ENCODE assay signal across 20 cellular contexts in the genomic region with DNA sequence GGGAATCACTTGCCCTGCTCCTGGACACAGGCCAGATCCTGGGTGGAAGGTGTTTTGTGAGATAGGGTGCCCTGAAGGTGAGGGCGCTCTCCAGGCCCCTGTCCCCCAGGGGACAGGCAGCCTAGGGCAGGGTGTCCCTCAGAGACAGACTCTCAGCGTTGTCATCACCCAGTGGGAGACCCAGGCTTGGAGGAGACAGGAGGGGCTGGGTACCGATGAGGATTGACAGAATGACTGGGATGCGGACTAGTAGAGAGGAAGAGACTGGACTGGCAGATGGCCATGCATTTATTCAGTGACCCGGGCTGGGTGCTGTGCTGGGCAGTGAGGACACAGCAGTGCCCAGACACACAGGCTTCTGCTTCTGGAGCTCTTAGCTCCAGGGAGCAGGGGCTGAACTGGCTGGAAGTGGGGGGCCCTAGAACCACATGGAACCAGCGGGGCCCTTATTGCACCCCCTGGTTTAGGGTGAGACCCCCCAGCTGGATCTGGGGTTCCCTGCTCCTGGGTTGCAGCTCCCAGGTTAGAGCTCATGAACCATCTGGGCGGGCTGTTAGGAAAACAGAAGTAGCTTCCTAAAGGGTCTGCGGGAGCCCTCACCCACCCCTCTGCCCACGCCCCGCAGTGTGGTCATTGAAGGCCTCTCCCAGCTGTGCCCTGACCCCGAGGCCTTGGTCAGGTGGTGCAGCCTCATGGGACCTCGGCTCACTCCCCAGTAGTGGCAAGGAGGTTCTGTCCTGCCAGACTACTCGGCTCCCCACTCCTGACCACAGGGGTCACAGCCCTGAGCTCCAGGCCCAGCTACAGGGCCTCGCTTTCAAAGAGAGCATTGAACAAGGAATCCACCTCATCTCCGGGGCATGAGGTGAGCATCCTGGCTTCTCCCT.
"Had no signal": no experiment of that assay in that cellular context is flagged by ENCODE, and none has a peak within 500 bp of the region (broad histone marks: within the 10 kb centered on the region; RNA-seq: fewer than 3 reads in every experiment).

No MANE protein-coding gene starts in this region.

- H3K9me3 Mint-ChIP-seq: activated CD4-positive, alpha-beta T cell treated with anti-CD3 and anti-CD28 coated beads, Interleukin-2, amount 10 ng/mL, durations not matched to agents 7 days and 5 days; naive thymus-derived CD8-positive, alpha-beta T cell; stimulated activated naive CD8-positive, alpha-beta T cell treated with anti-CD3 and anti-CD28 coated beads, Interleukin-15, amount 100 ng/mL, for 72 hours had no signal

- H3K4me1 ChIP-seq: foreskin keratinocyte, parathyroid adenoma had no signal

- H3K4me3 Mint-ChIP-seq: activated CD4-positive, alpha-beta T cell treated with anti-CD3 and anti-CD28 coated beads, Interleukin-2, amount 10 ng/mL, durations not matched to agents 7 days and 5 days; activated CD8-positive, alpha-beta T cell treated with anti-CD3 and anti-CD28 coated beads, Interleukin-2, amount 10 ng/mL, durations not matched to agents 7 days and 5 days; stimulated activated naive CD8-positive, alpha-beta T cell treated with anti-CD3 and anti-CD28 coated beads, Interleukin-15, amount 100 ng/mL, for 72 hours had no signal

- H3K27me3 ChIP-seq: breast epithelium, foreskin keratinocyte had no signal

- H3K27ac Mint-ChIP-seq: activated CD4-positive, alpha-beta T cell treated with anti-CD3 and anti-CD28 coated beads, Interleukin-2, amount 10 ng/mL, durations not matched to agents 7 days and 5 days; activated CD8-positive, alpha-beta T cell treated with anti-CD3 and anti-CD28 coated beads, Interleukin-2, amount 10 ng/mL, durations not matched to agents 7 days and 5 days; naive thymus-derived CD8-positive, alpha-beta T cell had no signal

- H3K9me3 ChIP-seq: breast epithelium, left ventricle myocardium inferior had no signal

- H3K9ac ChIP-seq: parathyroid adenoma had no signal

- H3K36me3 ChIP-seq: breast epithelium, left ventricle myocardium inferior had no signal

- H3K27ac ChIP-seq: breast epithelium, epithelial cell of prostate, foreskin keratinocyte, left ventricle myocardium inferior, parathyroid adenoma had no signal

- DNase-seq: activated CD4-positive, alpha-beta T cell treated with anti-CD3 and anti-CD28 coated beads, Interleukin-2, amount 10 ng/mL, durations not matched to agents 7 days and 5 days; activated CD8-positive, alpha-beta T cell treated with anti-CD3 and anti-CD28 coated beads, Interleukin-2, amount 10 ng/mL, durations not matched to agents 7 days and 5 days; activated effector memory CD4-positive, alpha-beta T cell treated with anti-CD3 and anti-CD28 coated beads, Interleukin-2, amount 50 U/mL, for 16 hours; activated naive CD4-positive, alpha-beta T cell treated with anti-CD3 and anti-CD28 coated beads, Interleukin-2, amount 50 U/mL, for 16 hours; activated T-cell treated with anti-CD3 and anti-CD28 coated beads, Interleukin-2, amount 50 U/mL, for 48 hours; dermis blood vessel endothelial cell; foreskin keratinocyte; left ventricle myocardium inferior; retina; stimulated activated CD4-positive, alpha-beta T cell treated with anti-CD3 and anti-CD28 coated beads, Interleukin-15, amount 100 ng/mL, for 24 hours; stimulated activated CD4-positive, alpha-beta T cell treated with anti-CD3 and anti-CD28 coated beads, Interleukin-2, amount 100 ng/mL, for 48 hours; stimulated activated naive CD8-positive, alpha-beta T cell treated with anti-CD3 and anti-CD28 coated beads, Interleukin-15, amount 100 ng/mL, for 72 hours; T-helper 1 cell; T1000; trophoblast cell had no signal

- H3K4me3 ChIP-seq: breast epithelium, left ventricle myocardium inferior had no signal

- ATAC-seq: activated CD4-positive, CD25-positive, alpha-beta regulatory T cell treated with anti-CD3 and anti-CD28 coated beads, Interleukin-2, amount 50 U/mL, for 24 hours; activated CD8-positive, alpha-beta T cell treated with anti-CD3 and anti-CD28 coated beads, Interleukin-2, amount 10 ng/mL, durations not matched to agents 7 days and 5 days; foreskin keratinocyte; naive thymus-derived CD8-positive, alpha-beta T cell; stimulated activated naive CD8-positive, alpha-beta T cell treated with anti-CD3 and anti-CD28 coated beads, Interleukin-15, amount 100 ng/mL, for 72 hours had no signal
